Comparison of ENCODE assay signal across 8 cellular contexts in genomic region chr3:101850327-101851048, GRCh38. TPM values are rescaled to one million over a fixed set of nuclear protein-coding genes. Genes with fewer than 3 reads are reported as not detected.
A peak's percentile ranks its signal among the peaks of the same experiment; 100 is the strongest.
DNase-seq lines count a peak whose midpoint lies in the region; ATAC-seq and TF ChIP-seq lines count a peak whose summit lies in the region.

No MANE protein-coding gene starts in this region.

- H3K27ac ChIP-seq in adrenal gland, result peak overlapping the region; percentile 50 to 100 (median 96)

- no peaks in the 10 kb centered on the region for H3K27me3 ChIP-seq in adrenal gland

- TF ChIP-seq CTCF in GM12865 (IDR thresholded peaks at IDR 0.05; ENCODE audit: insufficient read depth, low read depth, low read length, missing control alignments), result no peak
- TF ChIP-seq CTCF in adrenal gland (IDR thresholded peaks at IDR 0.05), result peak in 2 of 6 experiments; percentile 4 to 17

- H3K4me1 ChIP-seq in adrenal gland (replicated peaks in 1 of 2), result peaks cover 4 to 22% of the 10 kb centered on the region in 2 donors

- H3K36me3 ChIP-seq in adrenal gland (replicated peaks in 1 of 2), result peaks cover 0 to 37% of the 10 kb centered on the region in 2 donors

- DNase-seq in GM12865 (ENCODE audit: low read depth), result peak; percentile 83
- DNase-seq in RPMI8226, result peak; percentile 51
- DNase-seq in adrenal gland, result peak in 1 of 7 donors; percentile 33
- peak; percentile 80 for DNase-seq in iris pigment epithelial cell (ENCODE audit: low read depth)
- peak; percentile 11 to 43 (median 39) for DNase-seq in stimulated activated CD4-positive, alpha-beta T cell treated with anti-CD3 and anti-CD28 coated beads, TNF-alpha, amount 100 ng/mL, for 24 hours (ENCODE audit: low read depth in 3 of 3)
- no peak for DNase-seq in NCI-H2029 (lab: John Stamatoyannopoulos, UW)
- no peak for DNase-seq in HuH-7 (ENCODE audit: low spot score)

- TF ChIP-seq POLR2A in adrenal gland (IDR thresholded peaks at IDR 0.05), result peak in 1 of 2 donors; percentile 44

- H3K4me3 ChIP-seq in GM12865 (ENCODE audit: low read depth, low read length) (peak overlapping the region; percentile 91), adrenal gland (peak overlapping the region; percentile 47 to 97 (median 85))

- intact Hi-C loops in adrenal gland (cut with DNase I), result no loop called here

- 3 to 6% (median 5%) methylated on average over 19 of the region's 19 CpGs for WGBS in adrenal gland, 4 donors

- H3K9me3 ChIP-seq in adrenal gland (replicated peaks in 1 of 3), result no peaks in the 10 kb centered on the region

- ATAC-seq in HG02610 (IDR thresholded peaks at IDR 0.05; ENCODE audit: unreplicated experiment), result peak; percentile 41

RNA-seq across cellular contexts. Expression of gene NFKBIZ, which starts 1.2 kb away (rescaled TPM):
- total RNA-seq in adrenal gland, result 10 to 100 TPM in 5 of 8 donors, 1 to 10 TPM in 3; 6.2 to 21.8 (median 16.4) TPM
- polyA plus RNA-seq in adrenal gland, result 1 to 10 TPM; 3.1 to 8.0 (median 7.2) TPM

Comparison
In these comparisons a context has a peak if more than half of its experiments do, and no peak if none do; other contexts are left out.
1. DNase-seq: peak in GM12865 (single experiment), RPMI8226 (single experiment), iris pigment epithelial cell (single experiment) and stimulated activated CD4-positive, alpha-beta T cell treated with anti-CD3 and anti-CD28 coated beads, TNF-alpha, amount 100 ng/mL, for 24 hours (3 of 3); none in NCI-H2029 (single experiment) and HuH-7 (single experiment).